ENCODE assay signal across 1 cellular context in the genomic region with DNA sequence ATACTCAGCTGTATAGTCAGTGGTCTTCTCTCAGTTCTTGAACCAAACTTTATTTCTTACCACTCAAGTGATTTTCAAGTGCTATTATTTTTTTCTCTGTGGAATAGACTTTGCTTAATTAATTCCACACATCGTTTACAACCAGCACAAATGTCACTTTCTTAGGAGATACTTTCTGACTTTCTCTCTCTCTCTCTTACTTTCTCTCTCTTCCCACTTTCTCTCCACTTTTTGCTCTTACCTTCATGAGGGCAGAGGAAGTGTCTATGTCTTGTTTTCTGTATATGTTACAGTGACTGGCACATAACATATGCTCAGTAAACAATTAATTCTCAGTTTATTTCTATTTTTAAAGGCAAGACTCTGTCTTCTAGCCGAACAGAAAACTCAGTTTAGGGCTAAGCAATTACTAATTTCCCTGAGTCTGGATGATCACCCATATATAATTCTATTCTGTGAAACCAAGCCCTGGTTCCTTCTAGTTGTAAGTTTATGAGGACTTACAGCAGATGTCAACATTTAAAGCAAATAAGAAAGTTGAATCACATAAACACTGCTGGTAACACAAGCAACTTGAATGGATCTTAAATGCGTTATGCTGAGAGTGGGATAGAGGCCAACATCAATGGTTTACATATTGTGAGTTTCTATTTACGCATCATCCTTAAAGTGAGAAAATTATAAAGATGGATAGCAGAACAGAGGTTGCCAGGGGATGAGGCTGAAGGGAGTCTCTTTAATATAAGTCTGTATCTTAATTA.
TF ChIP-seq lines count a peak whose summit lies in the region.

No MANE protein-coding gene starts in this region.

TF ChIP-seq in IMR-90, 13 proteins besides CTCF, POLR2A, EP300 and RAD21:
- TF ChIP-seq SMC3 (IDR thresholded peaks at IDR 0.05; ENCODE audit: low read depth, low read length) (no peak), MXI1 (IDR thresholded peaks at IDR 0.05; ENCODE audit: borderline replicate concordance, low read depth, low read length) (no peak), NFE2L2 (IDR thresholded peaks at IDR 0.05; ENCODE audit: low read depth, low read length) (no peak), MAZ (IDR thresholded peaks at IDR 0.05; ENCODE audit: borderline replicate concordance, low read depth, low read length) (no peak), RCOR1 (IDR thresholded peaks at IDR 0.05; ENCODE audit: insufficient replicate concordance, low read length) (no peak)
- TF ChIP-seq, protein P1, sequence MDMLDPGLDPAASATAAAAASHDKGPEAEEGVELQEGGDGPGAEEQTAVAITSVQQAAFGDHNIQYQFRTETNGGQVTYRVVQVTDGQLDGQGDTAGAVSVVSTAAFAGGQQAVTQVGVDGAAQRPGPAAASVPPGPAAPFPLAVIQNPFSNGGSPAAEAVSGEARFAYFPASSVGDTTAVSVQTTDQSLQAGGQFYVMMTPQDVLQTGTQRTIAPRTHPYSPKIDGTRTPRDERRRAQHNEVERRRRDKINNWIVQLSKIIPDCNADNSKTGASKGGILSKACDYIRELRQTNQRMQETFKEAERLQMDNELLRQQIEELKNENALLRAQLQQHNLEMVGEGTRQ (IDR thresholded peaks at IDR 0.05; ENCODE audit: low read depth, low read length): no peak
